In genomic region chr12:23931176-23931575, GRCh38 we compare ENCODE assay signal across 27 cellular contexts.
"Had no signal": no experiment of that assay in that cellular context is flagged by ENCODE, and none has a peak within 500 bp of the region (broad histone marks: within the 10 kb centered on the region; RNA-seq: fewer than 3 reads in every experiment).

No MANE protein-coding gene starts in this region.

- H3K27me3 ChIP-seq: stomach, suprapubic skin, testis, thyroid gland, tibial artery, tibial nerve, transverse colon, upper lobe of left lung, upper lobe of right lung, uterus, vagina had no signal

- H3K36me3 ChIP-seq: stomach, suprapubic skin, thoracic aorta, thyroid gland, tibial artery, tibial nerve, transverse colon, upper lobe of left lung, upper lobe of right lung, uterus, vagina had no signal

- DNase-seq: stimulated activated CD4-positive, alpha-beta T cell treated with anti-CD3 and anti-CD28 coated beads, Interleukin-2, amount 100 ng/mL, for 48 hours; stimulated activated CD4-positive, alpha-beta T cell treated with anti-CD3 and anti-CD28 coated beads, Interleukin-4, amount 100 ng/mL, for 1 hour; stimulated activated CD4-positive, alpha-beta T cell treated with anti-CD3 and anti-CD28 coated beads, Interleukin-4, amount 100 ng/mL, for 24 hours; stimulated activated CD4-positive, alpha-beta T cell treated with anti-CD3 and anti-CD28 coated beads, Interleukin-4, amount 100 ng/mL, for 4 hours; stimulated activated CD8-positive, alpha-beta memory T cell treated with anti-CD3 and anti-CD28 coated beads, Interleukin-4, amount 100 ng/mL, for 48 hours; stimulated activated naive B cell treated with anti-CD40 and anti-IgM and Interleukin-4, amounts not matched to agents 10 μg/mL and 1 μg/mL and 100 μg/mL, for 72 hours; stimulated activated naive CD4-positive, alpha-beta T cell; stimulated activated naive CD4-positive, alpha-beta T cell treated with Interleukin-2 at 50 U/mL for 16 hours; stimulated activated naive CD8-positive, alpha-beta T cell treated with anti-CD3 and anti-CD28 coated beads, Interleukin-15, amount 100 ng/mL, for 72 hours; stimulated activated naive CD8-positive, alpha-beta T cell treated with anti-CD3 and anti-CD28 coated beads, Interleukin-15, Interleukin-2, amounts not matched to agents 100 U/mL and 50 U/mL, for 24 hours; stomach; substantia nigra; testis; thyroid gland; tibial artery; transverse colon; trophoblast cell; upper lobe of left lung; upper lobe of right lung; uterus had no signal

- H3K9me3 ChIP-seq: suprapubic skin, testis, thoracic aorta, thyroid gland, tibial artery, transverse colon, upper lobe of left lung, upper lobe of right lung, uterus, vagina had no signal

- H3K4me3 ChIP-seq: stomach, suprapubic skin, testis, thoracic aorta, thyroid gland, tibial artery, tibial nerve, transverse colon, upper lobe of left lung, upper lobe of right lung, uterus, vagina had no signal

- H3K4me1 ChIP-seq: stomach, suprapubic skin, testis, thyroid gland, tibial artery, transverse colon, upper lobe of left lung, upper lobe of right lung, uterus, vagina had no signal

- FAIRE-seq: urothelium cell line had no signal

- H3K27ac ChIP-seq: stomach, suprapubic skin, testis, thoracic aorta, thyroid gland, tibial artery, tibial nerve, transverse colon, upper lobe of left lung, upper lobe of right lung, uterus, vagina had no signal

- ATAC-seq: stimulated activated effector memory CD8-positive, alpha-beta T cell treated with anti-CD3 and anti-CD28 coated beads, Interleukin-12 subunit alpha, Interleukin-12 subunit beta, amount 100 ng/mL, for 72 hours; stimulated activated memory B cell treated with anti-CD40 and anti-IgM and Interleukin-4, amounts not matched to agents 10 μg/mL and 1 μg/mL and 100 μg/mL, for 72 hours; stimulated activated naive CD8-positive, alpha-beta T cell treated with anti-CD3 and anti-CD28 coated beads, Interleukin-15, amount 100 ng/mL, for 72 hours; stimulated activated naive CD8-positive, alpha-beta T cell treated with anti-CD3 and anti-CD28 coated beads, Interleukin-15, Interleukin-2, amounts not matched to agents 100 U/mL and 50 U/mL, for 24 hours; upper lobe of right lung had no signal
